In genomic region chr7:151415375-151416112, GRCh38 we compare ENCODE assay signal across 17 cellular contexts. TPM values are rescaled to one million over a fixed set of nuclear protein-coding genes. Genes with fewer than 3 reads are reported as not detected.
DNase-seq lines count a peak whose midpoint lies in the region; ATAC-seq and TF ChIP-seq lines count a peak whose summit lies in the region.
"Had no signal": no experiment of that assay in that cellular context is flagged by ENCODE, and none has a peak within 500 bp of the region (broad histone marks: within the 10 kb centered on the region; RNA-seq: fewer than 3 reads in every experiment).

No MANE protein-coding gene starts in this region.

- in situ Hi-C loops in GM23248 (cut with MboI): no loop called here

- peaks cover 69% of the 10 kb centered on the region for H3K27me3 Mint-ChIP-seq in osteocyte (ENCODE audit: unreplicated experiment)

- H4K20me1 ChIP-seq in GM23248 (ENCODE audit: insufficient read depth): no peaks in the 10 kb centered on the region

- no peaks in the 10 kb centered on the region for H3K36me3 ChIP-seq in GM23248 (ENCODE audit: low read depth)
- H3K36me3 ChIP-seq in adipocyte (ENCODE audit: control insufficient read depth, insufficient read depth, low read length, severe bottlenecking): no peaks in the 10 kb centered on the region
- H3K36me3 ChIP-seq in right lobe of liver: no peaks in the 10 kb centered on the region
- H3K36me3 ChIP-seq: gastrocnemius medialis, neutrophil had no signal

- H3K4me1 ChIP-seq in GM23248 (ENCODE audit: insufficient read depth) (no peaks in the 10 kb centered on the region), adipocyte (ENCODE audit: control insufficient read depth, insufficient read depth, low read length) (peaks cover 17% of the 10 kb centered on the region), right lobe of liver (peaks cover 0 to 12% (median 6%) of the 10 kb centered on the region in 4 donors)

- no peaks in the 10 kb centered on the region for H3K9me2 ChIP-seq in GM23248 (ENCODE audit: insufficient read depth)

- H3K9me3 ChIP-seq in GM23248 (ENCODE audit: low read depth) (peaks cover 4% of the 10 kb centered on the region), adipocyte (ENCODE audit: control insufficient read depth, low read length) (peaks cover 11% of the 10 kb centered on the region), right lobe of liver (no peaks in the 10 kb centered on the region)
- H3K9me3 ChIP-seq: gastrocnemius medialis, neutrophil had no signal

- peaks cover 6% of the 10 kb centered on the region for H3K9me3 Mint-ChIP-seq in osteocyte (ENCODE audit: unreplicated experiment)

- ATAC-seq in right lobe of liver: peak; percentile 89 to 97 (median 93)
- ATAC-seq: activated CD8-positive, alpha-beta T cell treated with anti-CD3 and anti-CD28 coated beads, Interleukin-2, amount 10 ng/mL, durations not matched to agents 7 days and 5 days; gastrocnemius medialis; stimulated activated effector memory CD8-positive, alpha-beta T cell treated with anti-CD3 and anti-CD28 coated beads, Interleukin-12 subunit alpha, Interleukin-12 subunit beta, amount 100 ng/mL, for 72 hours; T-helper 17 cell had no signal

- peaks cover 2% of the 10 kb centered on the region for H3K36me3 Mint-ChIP-seq in osteocyte (ENCODE audit: unreplicated experiment)
- H3K36me3 Mint-ChIP-seq: activated naive CD4-positive, alpha-beta T cell treated with anti-CD3 and anti-CD28 coated beads, Interleukin-2, amount 10 ng/mL, durations not matched to agents 7 days and 5 days; stimulated activated effector memory CD8-positive, alpha-beta T cell treated with anti-CD3 and anti-CD28 coated beads, Interleukin-12 subunit alpha, Interleukin-12 subunit beta, amount 100 ng/mL, for 72 hours had no signal

- TF ChIP-seq POLR2A in right lobe of liver (IDR thresholded peaks at IDR 0.05): no peak

- H3K4me3 ChIP-seq in GM23248: no peak overlapping the region
- no peak overlapping the region for H3K4me3 ChIP-seq in adipocyte (ENCODE audit: low read length)
- no peak overlapping the region for H3K4me3 ChIP-seq in right lobe of liver
- H3K4me3 ChIP-seq: gastrocnemius medialis had no signal

- intact Hi-C loops in right lobe of liver (cut with DNase I): no loop called here

- peaks cover 3% of the 10 kb centered on the region for H3K4me1 Mint-ChIP-seq in osteocyte (ENCODE audit: unreplicated experiment)

- H3K79me2 ChIP-seq in GM23248 (ENCODE audit: insufficient read depth): no peaks in the 10 kb centered on the region

- no peak overlapping the region for H3K27ac Mint-ChIP-seq in osteocyte (ENCODE audit: unreplicated experiment)
- H3K27ac Mint-ChIP-seq: activated CD8-positive, alpha-beta T cell treated with anti-CD3 and anti-CD28 coated beads, Interleukin-2, amount 10 ng/mL, durations not matched to agents 7 days and 5 days; activated naive CD4-positive, alpha-beta T cell treated with anti-CD3 and anti-CD28 coated beads, Interleukin-2, amount 10 ng/mL, durations not matched to agents 7 days and 5 days; stimulated activated effector memory CD8-positive, alpha-beta T cell treated with anti-CD3 and anti-CD28 coated beads, Interleukin-12 subunit alpha, Interleukin-12 subunit beta, amount 100 ng/mL, for 72 hours; T-helper 17 cell had no signal

- no peak overlapping the region for H3K4me3 Mint-ChIP-seq in osteocyte (ENCODE audit: unreplicated experiment)
- H3K4me3 Mint-ChIP-seq: activated CD8-positive, alpha-beta T cell treated with anti-CD3 and anti-CD28 coated beads, Interleukin-2, amount 10 ng/mL, durations not matched to agents 7 days and 5 days; activated naive CD4-positive, alpha-beta T cell treated with anti-CD3 and anti-CD28 coated beads, Interleukin-2, amount 10 ng/mL, durations not matched to agents 7 days and 5 days; CD4-positive, alpha-beta memory T cell; stimulated activated effector memory CD8-positive, alpha-beta T cell treated with anti-CD3 and anti-CD28 coated beads, Interleukin-12 subunit alpha, Interleukin-12 subunit beta, amount 100 ng/mL, for 72 hours; T-helper 17 cell had no signal

- DNase-seq in GM23248 (peak; percentile 23), NCI-H2029 treated with DMSO at 0.1 percent for 48 hours (lab: John Stamatoyannopoulos, UW) (peak; percentile 85), adipocyte (ENCODE audit: low read depth) (peak; percentile 76), right lobe of liver (peak in 1 of 3 donors; percentile 45), HUDEP-2 (lab: John Stamatoyannopoulos, UW; ENCODE audit: unreplicated experiment in 76 of 76) (no peak), LoVo (ENCODE audit: low spot score) (no peak), mesenteric fat pad (ENCODE audit: low spot score) (no peak), osteocyte (ENCODE audit: extremely low spot score, unreplicated experiment) (no peak)
- DNase-seq: activated CD8-positive, alpha-beta T cell treated with anti-CD3 and anti-CD28 coated beads, Interleukin-2, amount 10 ng/mL, durations not matched to agents 7 days and 5 days; activated naive CD4-positive, alpha-beta T cell treated with anti-CD3 and anti-CD28 coated beads, Interleukin-2, amount 10 ng/mL, durations not matched to agents 7 days and 5 days; CD4-positive, alpha-beta memory T cell; gastrocnemius medialis; NCI-H524; T-helper 17 cell had no signal

- H3K27ac ChIP-seq in GM23248 (no peak overlapping the region), right lobe of liver (peak overlapping the region in 1 of 3 donors; percentile 50)
- H3K27ac ChIP-seq: gastrocnemius medialis, neutrophil had no signal

- WGBS in GM23248 (ENCODE audit: low coverage in 1 of 2, low lambda C conversion rate in 2 of 2, missing lambda C conversion rate in 2 of 2), 2 experiments: 34 to 41% methylated on average over 3 of the region's 3 CpGs
- 32% methylated on average over 3 of the region's 3 CpGs for WGBS in right lobe of liver (ENCODE audit: insufficient coverage, low coverage, low lambda C conversion rate, missing lambda C conversion rate)

- H3K9ac ChIP-seq in GM23248 (no peak overlapping the region), adipocyte (ENCODE audit: low read length) (no peak overlapping the region)

- no peak overlapping the region for H3K4me2 ChIP-seq in GM23248 (ENCODE audit: unreplicated experiment)

- no peak for TF ChIP-seq CTCF in right lobe of liver (IDR thresholded peaks at IDR 0.05)
- TF ChIP-seq CTCF in osteocyte (IDR thresholded peaks at IDR 0.05): no peak

- no peaks in the 10 kb centered on the region for H3F3A ChIP-seq in GM23248 (ENCODE audit: insufficient read depth)

- peaks cover 42% of the 10 kb centered on the region for H3K27me3 ChIP-seq in GM23248 (replicated peaks; ENCODE audit: insufficient read depth)
- H3K27me3 ChIP-seq in adipocyte (replicated peaks; ENCODE audit: control insufficient read depth, insufficient read depth, low read length): peaks cover 20% of the 10 kb centered on the region
- H3K27me3 ChIP-seq in right lobe of liver: peaks cover 3 to 4% of the 10 kb centered on the region in 2 donors

- H2AFZ ChIP-seq in GM23248: no peak overlapping the region

RNA-seq across cellular contexts. Expression of gene WDR86, which starts 5.7 kb away (rescaled TPM):
- total RNA-seq in GM23248 (2014; rRNA removed; shearing (Covaris generic)): 0.25 TPM in 1 of 2 replicates, not detected in the other
- polyA plus RNA-seq in GM23248 (2016; fragmentation: Nextera tagmentation; extraction: Ambion mirVana): not detected in 2 replicates
- under 1 TPM in 5 of 6 experiments, not detected in 1; 0.31 to 0.74 (median 0.44) TPM for total RNA-seq in right lobe of liver
- 19.4 TPM for total RNA-seq in mesenteric fat pad
- total RNA-seq in osteocyte: 0.39 TPM in 1 of 2 replicates, not detected in the other
- total RNA-seq: H4 had no signal

RNA-seq across cellular contexts. Expression of gene CRYGN, which starts 24.4 kb away (rescaled TPM):
- not detected in 2 replicates for total RNA-seq in GM23248 (2014; rRNA removed; shearing (Covaris generic))
- not detected in 2 replicates for polyA plus RNA-seq in GM23248 (2016; fragmentation: Nextera tagmentation; extraction: Ambion mirVana)
- total RNA-seq in right lobe of liver: not detected
- total RNA-seq in mesenteric fat pad: 1.5 TPM
- total RNA-seq in osteocyte: not detected in 2 replicates
- total RNA-seq: CD4-positive, alpha-beta memory T cell; gastrocnemius medialis; H4 had no signal

Comparison
In these comparisons a context has a peak if more than half of its experiments do, and no peak if none do; other contexts are left out.
1. DNase-seq: peak in GM23248 (single experiment), NCI-H2029 treated with DMSO at 0.1 percent for 48 hours (single experiment) and adipocyte (single experiment); none in HUDEP-2 (0 of 76), LoVo (single experiment), mesenteric fat pad (single experiment) and osteocyte (single experiment).
2. RNA of gene WDR86, which starts 5.7 kb away (total RNA-seq): 19.4 TPM in mesenteric fat pad (single experiment); 0.31 to 0.74 TPM in right lobe of liver, 0.39 TPM in osteocyte and 0.25 TPM in GM23248; every median in the first group is over 10 times any median in the second.